In genomic region chr1:65939636-65940035, GRCh38 we compare ENCODE assay signal across 28 cellular contexts.
A peak's percentile ranks its signal among the peaks of the same experiment; 100 is the strongest.
DNase-seq lines count a peak whose midpoint lies in the region; ATAC-seq and TF ChIP-seq lines count a peak whose summit lies in the region.
"Had no signal": no experiment of that assay in that cellular context is flagged by ENCODE, and none has a peak within 500 bp of the region (broad histone marks: within the 10 kb centered on the region; RNA-seq: fewer than 3 reads in every experiment).

No MANE protein-coding gene starts in this region.

- DNase-seq in SIG-M5 treated with dmso at 0.1 percent for 504 hours (lab: John Stamatoyannopoulos, UW; ENCODE audit: unreplicated experiment), result peak; percentile 56
- no peak for DNase-seq in SIG-M5 (lab: John Stamatoyannopoulos, UW)
- peak; percentile 70 for DNase-seq in SKM-1 (lab: John Stamatoyannopoulos, UW; ENCODE audit: unreplicated experiment)
- DNase-seq in fibroblast of mammary gland (ENCODE audit: low read depth), result peak; percentile 29
- DNase-seq in upper lobe of right lung, result no peak
- no peak for DNase-seq in activated CD4-positive, alpha-beta T cell treated with anti-CD3 and anti-CD28 coated beads for 36 hours
- DNase-seq in dermis blood vessel endothelial cell, result no peak
- DNase-seq in NCI-H2107 treated with DMSO at 0.1 percent for 48 hours (lab: John Stamatoyannopoulos, UW; ENCODE audit: unreplicated experiment), result no peak
- DNase-seq: 8988T; activated naive CD4-positive, alpha-beta T cell treated with anti-CD3 and anti-CD28 coated beads, Interleukin-2, amount 10 ng/mL, durations not matched to agents 7 days and 5 days; DMS79 treated with DMSO at 0.1 percent for 48 hours; heart left ventricle; KG1; kidney glomerular epithelial cell; mesenchymal stem cell; NCI-H1092; NCI-H187 treated with DMSO at 0.1 percent for 48 hours; NCI-H345; SHP77; stimulated activated CD4-positive, alpha-beta T cell treated with anti-CD3 and anti-CD28 coated beads, Interleukin-15, amount 100 ng/mL, for 24 hours; stomach; T-cell; transverse colon had no signal

- peak; percentile 80 for ATAC-seq in upper lobe of right lung
- ATAC-seq in activated CD4-positive, alpha-beta T cell treated with anti-CD3 and anti-CD28 coated beads for 36 hours, result no peak
- ATAC-seq: heart left ventricle, T-cell had no signal

- no peak overlapping the region for H3K4me3 ChIP-seq in fibroblast of mammary gland (ENCODE audit: control insufficient read depth, low read depth, low read length)
- H3K4me3 ChIP-seq in upper lobe of right lung, result no peak overlapping the region
- H3K4me3 ChIP-seq: cardiac muscle cell, heart left ventricle, prostate gland, stomach, transverse colon had no signal

- no peaks in the 10 kb centered on the region for H3K36me3 ChIP-seq in upper lobe of right lung
- H3K36me3 ChIP-seq: cardiac muscle cell, heart left ventricle, prostate gland, stomach, transverse colon had no signal

- no peaks in the 10 kb centered on the region for H3K27me3 ChIP-seq in upper lobe of right lung
- H3K27me3 ChIP-seq: cardiac muscle cell, heart left ventricle, stomach, transverse colon had no signal

- H3K4me3 Mint-ChIP-seq in activated CD4-positive, alpha-beta T cell treated with anti-CD3 and anti-CD28 coated beads for 36 hours, result no peak overlapping the region
- H3K4me3 Mint-ChIP-seq: activated CD4-positive, alpha-beta T cell treated with anti-CD3 and anti-CD28 coated beads, Interleukin-2, amount 10 ng/mL, durations not matched to agents 24 days and 14 days; activated naive CD4-positive, alpha-beta T cell treated with anti-CD3 and anti-CD28 coated beads, Interleukin-2, amount 10 ng/mL, durations not matched to agents 7 days and 5 days; B cell; dendritic cell treated with granulocyte-macrophage colony-stimulating factor and Interleukin-4, amounts not matched to agents 40 ng/mL and 50 ng/mL, for 4 days; T-cell had no signal

- peaks cover 13% of the 10 kb centered on the region for H3K27me3 Mint-ChIP-seq in activated CD4-positive, alpha-beta T cell treated with anti-CD3 and anti-CD28 coated beads for 36 hours
- H3K27me3 Mint-ChIP-seq: B cell; dendritic cell treated with granulocyte-macrophage colony-stimulating factor and Interleukin-4, amounts not matched to agents 40 ng/mL and 50 ng/mL, for 4 days had no signal

- H3K9me3 ChIP-seq in upper lobe of right lung, result no peaks in the 10 kb centered on the region
- H3K9me3 ChIP-seq: prostate gland, stomach had no signal

- no peaks in the 10 kb centered on the region for H3K36me3 Mint-ChIP-seq in activated CD4-positive, alpha-beta T cell treated with anti-CD3 and anti-CD28 coated beads for 36 hours (ENCODE audit: low read depth)
- H3K36me3 Mint-ChIP-seq: activated naive CD4-positive, alpha-beta T cell treated with anti-CD3 and anti-CD28 coated beads, Interleukin-2, amount 10 ng/mL, durations not matched to agents 7 days and 5 days; T-cell had no signal

- H3K27ac Mint-ChIP-seq in activated CD4-positive, alpha-beta T cell treated with anti-CD3 and anti-CD28 coated beads for 36 hours, result no peak overlapping the region
- H3K27ac Mint-ChIP-seq: activated CD4-positive, alpha-beta T cell treated with anti-CD3 and anti-CD28 coated beads, Interleukin-2, amount 10 ng/mL, durations not matched to agents 24 days and 14 days; activated naive CD4-positive, alpha-beta T cell treated with anti-CD3 and anti-CD28 coated beads, Interleukin-2, amount 10 ng/mL, durations not matched to agents 7 days and 5 days; B cell; dendritic cell treated with granulocyte-macrophage colony-stimulating factor and Interleukin-4, amounts not matched to agents 40 ng/mL and 50 ng/mL, for 4 days; T-cell had no signal

- no peaks in the 10 kb centered on the region for H3K4me1 ChIP-seq in upper lobe of right lung
- H3K4me1 ChIP-seq: heart left ventricle, prostate gland, stomach, transverse colon had no signal

- H3K9me3 Mint-ChIP-seq in activated CD4-positive, alpha-beta T cell treated with anti-CD3 and anti-CD28 coated beads for 36 hours (ENCODE audit: low read depth), result no peaks in the 10 kb centered on the region
- H3K9me3 Mint-ChIP-seq: activated CD4-positive, alpha-beta T cell treated with anti-CD3 and anti-CD28 coated beads, Interleukin-2, amount 10 ng/mL, durations not matched to agents 24 days and 14 days; activated naive CD4-positive, alpha-beta T cell treated with anti-CD3 and anti-CD28 coated beads, Interleukin-2, amount 10 ng/mL, durations not matched to agents 7 days and 5 days; dendritic cell treated with granulocyte-macrophage colony-stimulating factor and Interleukin-4, amounts not matched to agents 40 ng/mL and 50 ng/mL, for 4 days; T-cell had no signal

- POLR2A ChIA-PET in activated CD4-positive, alpha-beta T cell treated with anti-CD3 and anti-CD28 coated beads for 36 hours (lab: Charles Lee), result no interaction called here

- intact Hi-C loops in upper lobe of right lung (cut with DNase I), result no loop called here
- intact Hi-C loops in activated CD4-positive, alpha-beta T cell treated with anti-CD3 and anti-CD28 coated beads for 36 hours (cut with DNase I, micrococcal nuclease), result no loop called here

- CTCF ChIA-PET in activated CD4-positive, alpha-beta T cell treated with anti-CD3 and anti-CD28 coated beads for 36 hours (lab: Charles Lee), result interaction anchor here (0.9 kb wide), 1 partner anchor 507 kb away, joined by 4 read pairs; no protein-coding TSS in a partner anchor

- H3K4me1 Mint-ChIP-seq in activated CD4-positive, alpha-beta T cell treated with anti-CD3 and anti-CD28 coated beads for 36 hours, result no peaks in the 10 kb centered on the region
- H3K4me1 Mint-ChIP-seq: activated CD4-positive, alpha-beta T cell treated with anti-CD3 and anti-CD28 coated beads, Interleukin-2, amount 10 ng/mL, durations not matched to agents 24 days and 14 days; activated naive CD4-positive, alpha-beta T cell treated with anti-CD3 and anti-CD28 coated beads, Interleukin-2, amount 10 ng/mL, durations not matched to agents 7 days and 5 days; B cell; T-cell had no signal

- TF ChIP-seq CTCF in fibroblast of mammary gland (conservative IDR thresholded peaks at IDR 0.05; ENCODE audit: control insufficient read depth, insufficient read depth, low read depth, low read length), result no peak
- no peak for TF ChIP-seq CTCF in upper lobe of right lung (IDR thresholded peaks at IDR 0.05)

- H3K27ac ChIP-seq in upper lobe of right lung, result no peak overlapping the region
- H3K27ac ChIP-seq: cardiac muscle cell, heart left ventricle, prostate gland, stomach, transverse colon had no signal

Comparison
In these comparisons a context has a peak if more than half of its experiments do, and no peak if none do; other contexts are left out.
1. DNase-seq: peak in SIG-M5 treated with dmso at 0.1 percent for 504 hours (single experiment), SKM-1 (single experiment) and fibroblast of mammary gland (single experiment); none in SIG-M5 (single experiment), upper lobe of right lung (single experiment), activated CD4-positive, alpha-beta T cell treated with anti-CD3 and anti-CD28 coated beads for 36 hours (single experiment), dermis blood vessel endothelial cell (single experiment) and NCI-H2107 treated with DMSO at 0.1 percent for 48 hours (single experiment).